ENCODE assay signal across 26 cellular contexts in the genomic region with DNA sequence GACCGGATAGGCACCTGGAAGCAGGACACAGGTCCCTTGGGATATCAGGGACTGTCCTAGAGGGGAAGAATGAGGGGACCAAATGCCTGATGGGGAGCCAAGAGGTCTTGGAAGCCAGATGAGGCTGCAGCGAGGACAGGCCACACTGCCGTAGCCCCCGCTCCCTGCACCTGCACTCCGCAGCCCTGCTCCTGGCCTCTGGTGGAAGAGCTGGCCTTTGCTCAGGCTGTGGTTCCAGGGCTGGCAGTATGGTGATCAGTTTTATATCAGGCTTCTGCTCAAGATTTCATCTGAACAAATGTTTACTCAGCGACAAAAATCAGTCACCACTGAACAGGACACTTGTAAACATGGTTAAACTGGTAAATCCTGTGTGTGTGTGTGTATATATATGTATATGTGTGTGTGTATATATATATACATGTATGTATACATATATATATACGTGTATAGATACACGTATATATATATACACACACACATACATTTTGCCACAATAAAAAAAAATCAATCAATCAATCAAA.
"Had no signal": no experiment of that assay in that cellular context is flagged by ENCODE, and none has a peak within 500 bp of the region (broad histone marks: within the 10 kb centered on the region; RNA-seq: fewer than 3 reads in every experiment).

No MANE protein-coding gene starts in this region.

- H3K4me1 ChIP-seq: colonic mucosa, gastrocnemius medialis, sigmoid colon, thyroid gland, vagina had no signal

- H3K36me3 ChIP-seq: colonic mucosa, gastrocnemius medialis, prostate gland, right atrium auricular region, sigmoid colon, spleen, thyroid gland, vagina had no signal

- H3K4me3 ChIP-seq: colonic mucosa, gastrocnemius medialis, mucosa of descending colon, prostate gland, right atrium auricular region, sigmoid colon, spleen, thyroid gland, vagina had no signal

- FAIRE-seq: keratinocyte had no signal

- H3K4me1 Mint-ChIP-seq: endodermal cell, mesothelial cell of epicardium had no signal

- H3K27ac ChIP-seq: colonic mucosa, epithelial cell of prostate, gastrocnemius medialis, prostate gland, sigmoid colon, spleen, thyroid gland, vagina had no signal

- H3K9me3 Mint-ChIP-seq: mesothelial cell of epicardium; natural killer cell treated with Interleukin-12 subunit alpha and Interleukin-12 subunit beta and Interleukin-15 and Interleukin-18, amount 100 ng/mL, for 72 hours; neural crest cell had no signal

- H3K27me3 Mint-ChIP-seq: natural killer cell treated with Interleukin-12 subunit alpha and Interleukin-12 subunit beta and Interleukin-15 and Interleukin-18, amount 100 ng/mL, for 72 hours had no signal

- ATAC-seq: esophagus mucosa; gastrocnemius medialis; mucosa of descending colon; natural killer cell treated with Interleukin-12 subunit alpha and Interleukin-12 subunit beta and Interleukin-15 and Interleukin-18, amount 100 ng/mL, for 72 hours; stimulated activated naive B cell treated with anti-CD40 and anti-IgM and Interleukin-4, amounts not matched to agents 10 μg/mL and 1 μg/mL and 100 μg/mL, for 72 hours; stimulated activated naive CD8-positive, alpha-beta T cell treated with anti-CD3 and anti-CD28 coated beads, Interleukin-15, amount 100 ng/mL, for 72 hours had no signal

- DNase-seq: colonic mucosa; effector CD8-positive, alpha-beta T cell; endodermal cell; foreskin fibroblast; gastrocnemius medialis; head of caudate nucleus; mesenchymal stem cell; mucosa of descending colon; naive B cell; sigmoid colon; spleen; stimulated activated CD4-positive, alpha-beta T cell treated with anti-CD3 and anti-CD28 coated beads, Interleukin-4, amount 100 ng/mL, for 4 hours; stimulated activated naive B cell treated with anti-CD40 and anti-IgM and Interleukin-4, amounts not matched to agents 10 μg/mL and 1 μg/mL and 100 μg/mL, for 72 hours; stimulated activated naive CD8-positive, alpha-beta T cell treated with anti-CD3 and anti-CD28 coated beads, Interleukin-15, amount 100 ng/mL, for 72 hours; thyroid gland; trophoblast cell had no signal

- H3K36me3 Mint-ChIP-seq: mesothelial cell of epicardium; natural killer cell treated with Interleukin-12 subunit alpha and Interleukin-12 subunit beta and Interleukin-15 and Interleukin-18, amount 100 ng/mL, for 72 hours had no signal

- H3K4me3 Mint-ChIP-seq: dendritic cell treated with granulocyte-macrophage colony-stimulating factor and Interleukin-4, amounts not matched to agents 40 ng/mL and 50 ng/mL, for 4 days; endodermal cell; mesothelial cell of epicardium; natural killer cell treated with Interleukin-12 subunit alpha and Interleukin-12 subunit beta and Interleukin-15 and Interleukin-18, amount 100 ng/mL, for 72 hours; neural crest cell; stimulated activated naive B cell treated with anti-CD40 and anti-IgM and Interleukin-4, amounts not matched to agents 10 μg/mL and 1 μg/mL and 100 μg/mL, for 72 hours; stimulated activated naive CD8-positive, alpha-beta T cell treated with anti-CD3 and anti-CD28 coated beads, Interleukin-15, amount 100 ng/mL, for 72 hours had no signal

- H3K9me3 ChIP-seq: colonic mucosa, gastrocnemius medialis, prostate gland, thyroid gland, vagina had no signal

- H3K27me3 ChIP-seq: colonic mucosa, gastrocnemius medialis, right atrium auricular region, sigmoid colon, spleen, thyroid gland, vagina had no signal

- H3K27ac Mint-ChIP-seq: dendritic cell treated with granulocyte-macrophage colony-stimulating factor and Interleukin-4, amounts not matched to agents 40 ng/mL and 50 ng/mL, for 4 days; endodermal cell; mesothelial cell of epicardium; stimulated activated naive B cell treated with anti-CD40 and anti-IgM and Interleukin-4, amounts not matched to agents 10 μg/mL and 1 μg/mL and 100 μg/mL, for 72 hours; stimulated activated naive CD8-positive, alpha-beta T cell treated with anti-CD3 and anti-CD28 coated beads, Interleukin-15, amount 100 ng/mL, for 72 hours had no signal
